ENCODE assay signal across 1 cellular context in the genomic region with DNA sequence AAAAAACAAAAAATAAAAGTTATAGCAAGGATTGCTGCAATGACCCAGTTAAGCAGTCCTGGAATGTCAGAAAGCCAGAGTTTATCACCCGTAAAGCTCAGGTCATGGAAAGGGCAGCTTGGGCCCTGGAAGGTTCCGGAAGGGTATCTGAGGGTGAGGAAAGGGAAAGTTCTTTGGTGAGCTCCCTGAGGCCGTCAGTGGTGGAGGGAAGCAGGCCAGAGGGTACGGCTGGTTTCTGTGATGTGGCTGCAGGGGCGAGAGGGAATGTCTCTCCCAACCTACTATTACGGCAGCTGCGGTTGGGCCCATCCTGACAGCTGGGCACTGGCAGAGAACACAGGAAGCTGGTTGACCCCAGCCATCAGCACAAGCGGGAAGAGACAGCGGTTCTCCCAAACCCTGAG.
TF ChIP-seq lines count a peak whose summit lies in the region.

No MANE protein-coding gene starts in this region.

TF ChIP-seq in HepG2, 621 proteins besides CTCF, POLR2A, EP300 and RAD21 (continued from another document):
- TF ChIP-seq, protein P1, sequence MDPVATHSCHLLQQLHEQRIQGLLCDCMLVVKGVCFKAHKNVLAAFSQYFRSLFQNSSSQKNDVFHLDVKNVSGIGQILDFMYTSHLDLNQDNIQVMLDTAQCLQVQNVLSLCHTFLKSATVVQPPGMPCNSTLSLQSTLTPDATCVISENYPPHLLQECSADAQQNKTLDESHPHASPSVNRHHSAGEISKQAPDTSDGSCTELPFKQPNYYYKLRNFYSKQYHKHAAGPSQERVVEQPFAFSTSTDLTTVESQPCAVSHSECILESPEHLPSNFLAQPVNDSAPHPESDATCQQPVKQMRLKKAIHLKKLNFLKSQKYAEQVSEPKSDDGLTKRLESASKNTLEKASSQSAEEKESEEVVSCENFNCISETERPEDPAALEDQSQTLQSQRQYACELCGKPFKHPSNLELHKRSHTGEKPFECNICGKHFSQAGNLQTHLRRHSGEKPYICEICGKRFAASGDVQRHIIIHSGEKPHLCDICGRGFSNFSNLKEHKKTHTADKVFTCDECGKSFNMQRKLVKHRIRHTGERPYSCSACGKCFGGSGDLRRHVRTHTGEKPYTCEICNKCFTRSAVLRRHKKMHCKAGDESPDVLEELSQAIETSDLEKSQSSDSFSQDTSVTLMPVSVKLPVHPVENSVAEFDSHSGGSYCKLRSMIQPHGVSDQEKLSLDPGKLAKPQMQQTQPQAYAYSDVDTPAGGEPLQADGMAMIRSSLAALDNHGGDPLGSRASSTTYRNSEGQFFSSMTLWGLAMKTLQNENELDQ (CRISPR knock-in tag; IDR thresholded peaks at IDR 0.05; ENCODE audit: borderline replicate concordance): no peak
- TF ChIP-seq PHF20 (CRISPR knock-in tag; IDR thresholded peaks at IDR 0.05): no peak
- TF ChIP-seq, protein P2, sequence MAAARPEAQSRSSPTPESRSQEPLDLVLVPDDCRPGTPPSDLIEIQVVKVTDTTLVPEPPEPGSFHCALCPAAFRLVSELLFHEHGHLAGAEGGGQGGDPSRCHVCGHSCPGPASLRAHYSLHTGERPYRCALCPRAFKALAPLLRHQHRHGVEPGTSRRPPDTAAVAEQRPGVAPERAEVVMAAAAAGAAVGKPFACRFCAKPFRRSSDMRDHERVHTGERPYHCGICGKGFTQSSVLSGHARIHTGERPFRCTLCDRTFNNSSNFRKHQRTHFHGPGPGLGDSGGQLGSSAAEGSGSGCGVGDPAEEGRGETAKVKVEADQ (CRISPR knock-in tag; IDR thresholded peaks at IDR 0.05; ENCODE audit: borderline replicate concordance): no peak
- no peak for TF ChIP-seq GATAD1 (CRISPR knock-in tag; IDR thresholded peaks at IDR 0.05)
- TF ChIP-seq, protein P3, sequence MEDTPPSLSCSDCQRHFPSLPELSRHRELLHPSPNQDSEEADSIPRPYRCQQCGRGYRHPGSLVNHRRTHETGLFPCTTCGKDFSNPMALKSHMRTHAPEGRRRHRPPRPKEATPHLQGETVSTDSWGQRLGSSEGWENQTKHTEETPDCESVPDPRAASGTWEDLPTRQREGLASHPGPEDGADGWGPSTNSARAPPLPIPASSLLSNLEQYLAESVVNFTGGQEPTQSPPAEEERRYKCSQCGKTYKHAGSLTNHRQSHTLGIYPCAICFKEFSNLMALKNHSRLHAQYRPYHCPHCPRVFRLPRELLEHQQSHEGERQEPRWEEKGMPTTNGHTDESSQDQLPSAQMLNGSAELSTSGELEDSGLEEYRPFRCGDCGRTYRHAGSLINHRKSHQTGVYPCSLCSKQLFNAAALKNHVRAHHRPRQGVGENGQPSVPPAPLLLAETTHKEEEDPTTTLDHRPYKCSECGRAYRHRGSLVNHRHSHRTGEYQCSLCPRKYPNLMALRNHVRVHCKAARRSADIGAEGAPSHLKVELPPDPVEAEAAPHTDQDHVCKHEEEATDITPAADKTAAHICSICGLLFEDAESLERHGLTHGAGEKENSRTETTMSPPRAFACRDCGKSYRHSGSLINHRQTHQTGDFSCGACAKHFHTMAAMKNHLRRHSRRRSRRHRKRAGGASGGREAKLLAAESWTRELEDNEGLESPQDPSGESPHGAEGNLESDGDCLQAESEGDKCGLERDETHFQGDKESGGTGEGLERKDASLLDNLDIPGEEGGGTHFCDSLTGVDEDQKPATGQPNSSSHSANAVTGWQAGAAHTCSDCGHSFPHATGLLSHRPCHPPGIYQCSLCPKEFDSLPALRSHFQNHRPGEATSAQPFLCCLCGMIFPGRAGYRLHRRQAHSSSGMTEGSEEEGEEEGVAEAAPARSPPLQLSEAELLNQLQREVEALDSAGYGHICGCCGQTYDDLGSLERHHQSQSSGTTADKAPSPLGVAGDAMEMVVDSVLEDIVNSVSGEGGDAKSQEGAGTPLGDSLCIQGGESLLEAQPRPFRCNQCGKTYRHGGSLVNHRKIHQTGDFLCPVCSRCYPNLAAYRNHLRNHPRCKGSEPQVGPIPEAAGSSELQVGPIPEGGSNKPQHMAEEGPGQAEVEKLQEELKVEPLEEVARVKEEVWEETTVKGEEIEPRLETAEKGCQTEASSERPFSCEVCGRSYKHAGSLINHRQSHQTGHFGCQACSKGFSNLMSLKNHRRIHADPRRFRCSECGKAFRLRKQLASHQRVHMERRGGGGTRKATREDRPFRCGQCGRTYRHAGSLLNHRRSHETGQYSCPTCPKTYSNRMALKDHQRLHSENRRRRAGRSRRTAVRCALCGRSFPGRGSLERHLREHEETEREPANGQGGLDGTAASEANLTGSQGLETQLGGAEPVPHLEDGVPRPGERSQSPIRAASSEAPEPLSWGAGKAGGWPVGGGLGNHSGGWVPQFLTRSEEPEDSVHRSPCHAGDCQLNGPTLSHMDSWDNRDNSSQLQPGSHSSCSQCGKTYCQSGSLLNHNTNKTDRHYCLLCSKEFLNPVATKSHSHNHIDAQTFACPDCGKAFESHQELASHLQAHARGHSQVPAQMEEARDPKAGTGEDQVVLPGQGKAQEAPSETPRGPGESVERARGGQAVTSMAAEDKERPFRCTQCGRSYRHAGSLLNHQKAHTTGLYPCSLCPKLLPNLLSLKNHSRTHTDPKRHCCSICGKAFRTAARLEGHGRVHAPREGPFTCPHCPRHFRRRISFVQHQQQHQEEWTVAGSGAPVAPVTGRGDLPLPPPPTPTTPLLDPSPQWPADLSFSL (CRISPR knock-in tag; IDR thresholded peaks at IDR 0.05): no peak
- TF ChIP-seq, protein P4, sequence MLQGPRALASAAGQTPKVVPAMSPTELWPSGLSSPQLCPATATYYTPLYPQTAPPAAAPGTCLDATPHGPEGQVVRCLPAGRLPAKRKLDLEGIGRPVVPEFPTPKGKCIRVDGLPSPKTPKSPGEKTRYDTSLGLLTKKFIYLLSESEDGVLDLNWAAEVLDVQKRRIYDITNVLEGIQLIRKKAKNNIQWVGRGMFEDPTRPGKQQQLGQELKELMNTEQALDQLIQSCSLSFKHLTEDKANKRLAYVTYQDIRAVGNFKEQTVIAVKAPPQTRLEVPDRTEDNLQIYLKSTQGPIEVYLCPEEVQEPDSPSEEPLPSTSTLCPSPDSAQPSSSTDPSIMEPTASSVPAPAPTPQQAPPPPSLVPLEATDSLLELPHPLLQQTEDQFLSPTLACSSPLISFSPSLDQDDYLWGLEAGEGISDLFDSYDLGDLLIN (CRISPR knock-in tag; IDR thresholded peaks at IDR 0.05; ENCODE audit: borderline replicate concordance): no peak
- TF ChIP-seq NFIB (CRISPR knock-in tag; IDR thresholded peaks at IDR 0.05; ENCODE audit: borderline replicate concordance): no peak
- no peak for TF ChIP-seq ZNF652 (CRISPR knock-in tag; IDR thresholded peaks at IDR 0.05; ENCODE audit: borderline replicate concordance, low read depth)
- TF ChIP-seq NBN (conservative IDR thresholded peaks at IDR 0.05): no peak
- TF ChIP-seq KLF6 (CRISPR knock-in tag; IDR thresholded peaks at IDR 0.05): no peak
- TF ChIP-seq ZNF766 (CRISPR knock-in tag; IDR thresholded peaks at IDR 0.05; ENCODE audit: borderline replicate concordance): no peak
- no peak for TF ChIP-seq ZNF124 (CRISPR knock-in tag; IDR thresholded peaks at IDR 0.05)
- no peak for TF ChIP-seq NFE2L2 (IDR thresholded peaks at IDR 0.05; ENCODE audit: low read length)
